28 cellular contexts compared by ENCODE assay signal in the genomic region with DNA sequence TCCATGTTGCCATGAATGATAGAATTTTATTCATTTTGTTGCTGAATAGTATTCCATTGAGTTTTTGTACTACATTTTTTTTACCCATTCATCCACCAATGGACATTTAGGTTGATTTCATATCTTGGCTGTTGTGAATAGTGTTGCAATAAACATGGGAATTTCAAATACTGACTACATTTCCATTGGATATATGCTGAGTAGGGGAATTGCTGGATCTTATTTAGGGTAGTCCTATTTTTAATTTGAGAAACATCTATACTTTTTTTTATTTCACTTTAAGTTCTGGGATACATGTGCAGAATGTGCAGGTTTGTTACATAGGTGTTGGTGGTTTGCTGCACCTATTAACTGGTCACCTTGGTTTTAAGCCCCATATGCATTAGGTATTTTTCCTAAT.
"Had no signal": no experiment of that assay in that cellular context is flagged by ENCODE, and none has a peak within 500 bp of the region (broad histone marks: within the 10 kb centered on the region; RNA-seq: fewer than 3 reads in every experiment).

No MANE protein-coding gene starts in this region.

- H3K27ac ChIP-seq: ascending aorta, cardiac muscle cell, VCaP had no signal

- H3K36me3 ChIP-seq: ascending aorta, cardiac muscle cell had no signal

- H3K4me3 ChIP-seq: ascending aorta, cardiac muscle cell had no signal

- H3K27me3 ChIP-seq: ascending aorta, cardiac muscle cell had no signal

- ATAC-seq: activated CD8-positive, alpha-beta memory T cell treated with anti-CD3 and anti-CD28 coated beads, Interleukin-2, amount 10 ng/mL, durations not matched to agents 7 days and 5 days; activated CD8-positive, alpha-beta T cell treated with anti-CD3 and anti-CD28 coated beads, Interleukin-2, amount 10 ng/mL, durations not matched to agents 7 days and 5 days; activated naive CD8-positive, alpha-beta T cell treated with anti-CD3 and anti-CD28 coated beads, Interleukin-2, amount 50 U/mL, for 24 hours had no signal

- FAIRE-seq: bronchial epithelial cell had no signal

- DNase-seq: activated B cell treated with CpG ODN at 0.5 μM for 24 hours; activated CD4-positive, alpha-beta memory T cell treated with anti-CD3 and anti-CD28 coated beads, Interleukin-2, amount 10 ng/mL, durations not matched to agents 7 days and 5 days; activated CD4-positive, alpha-beta T cell treated with anti-CD3 and anti-CD28 coated beads for 48 hours; activated CD4-positive, alpha-beta T cell treated with anti-CD3 and anti-CD28 coated beads, Interleukin-2, amount 10 ng/mL, durations not matched to agents 7 days and 5 days; activated CD4-positive, alpha-beta T cell treated with anti-CD3 and anti-CD28 coated beads, Interleukin-2, amount 50 U/mL, for 48 hours; activated CD4-positive, CD25-positive, alpha-beta regulatory T cell treated with anti-CD3 and anti-CD28 coated beads, Interleukin-2, amount 50 U/mL, for 72 hours; activated CD8-positive, alpha-beta memory T cell treated with anti-CD3 and anti-CD28 coated beads for 24 hours; activated CD8-positive, alpha-beta memory T cell treated with anti-CD3 and anti-CD28 coated beads, Interleukin-2, amount 10 ng/mL, durations not matched to agents 7 days and 5 days; activated CD8-positive, alpha-beta memory T cell treated with anti-CD3 and anti-CD28 coated beads, Interleukin-2, amount 50 U/mL, for 48 hours; activated CD8-positive, alpha-beta T cell treated with anti-CD3 and anti-CD28 coated beads, Interleukin-2, amount 10 ng/mL, durations not matched to agents 7 days and 5 days; activated effector memory CD4-positive, alpha-beta T cell treated with Interleukin-2 at 50 U/mL for 16 hours; activated gamma-delta T cell; activated naive CD4-positive, alpha-beta T cell treated with anti-CD3 and anti-CD28 coated beads, Interleukin-2, amount 10 ng/mL, durations not matched to agents 7 days and 5 days; activated naive CD4-positive, alpha-beta T cell treated with Interleukin-2 at 50 U/mL for 16 hours; activated naive CD8-positive, alpha-beta T cell treated with anti-CD3 and anti-CD28 coated beads, Interleukin-2, amount 10 ng/mL, durations not matched to agents 7 days and 5 days; activated naive CD8-positive, alpha-beta T cell treated with anti-CD3 and anti-CD28 coated beads, Interleukin-2, amount 50 U/mL, for 24 hours; activated T-cell treated with anti-CD3 and anti-CD28 coated beads, Interleukin-2, amount 50 U/mL, for 24 hours; activated T-cell treated with anti-CD3 and anti-CD28 coated beads, Interleukin-2, amount 50 U/mL, for 48 hours; amygdala; anterior cingulate cortex; caudate nucleus; cerebellar nuclear complex; T-helper 2 cell; T-helper 9 cell had no signal

- H3K4me1 ChIP-seq: ascending aorta had no signal
